ENCODE assay signal across 9 cellular contexts in the genomic region with DNA sequence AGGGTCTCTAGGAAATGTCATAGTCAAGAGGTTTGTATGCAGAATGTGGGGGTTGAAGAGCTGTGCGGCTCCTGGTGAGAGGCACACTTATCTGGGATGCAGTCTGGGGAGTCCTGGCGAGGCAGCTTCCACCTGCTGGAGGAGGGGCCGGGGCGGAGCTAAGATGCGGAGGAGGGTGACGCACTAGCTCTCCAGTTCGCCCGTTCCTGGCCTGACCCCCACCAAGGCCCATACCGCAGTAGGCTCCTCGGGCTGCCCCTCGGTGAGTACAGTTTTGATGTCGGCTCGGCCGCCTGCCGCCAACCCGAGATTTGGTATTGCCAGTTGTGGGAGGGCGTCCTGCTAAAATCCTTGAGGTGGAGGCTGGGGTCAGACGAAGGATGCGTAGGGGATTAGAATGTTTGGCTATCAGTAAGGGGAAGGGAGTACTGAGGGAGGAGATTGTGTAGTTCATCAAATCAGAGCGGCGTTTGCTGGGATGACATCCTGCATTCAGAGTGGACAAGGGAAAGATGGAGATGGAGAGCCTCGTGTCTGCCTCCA. TPM values are rescaled to one million over a fixed set of nuclear protein-coding genes. Genes with fewer than 3 reads are reported as not detected.
DNase-seq lines count a peak whose midpoint lies in the region; ATAC-seq, FAIRE-seq and TF ChIP-seq lines count a peak whose summit lies in the region.
"Had no signal": no experiment of that assay in that cellular context is flagged by ENCODE, and none has a peak within 500 bp of the region (broad histone marks: within the 10 kb centered on the region; RNA-seq: fewer than 3 reads in every experiment).

A gene with protein sequence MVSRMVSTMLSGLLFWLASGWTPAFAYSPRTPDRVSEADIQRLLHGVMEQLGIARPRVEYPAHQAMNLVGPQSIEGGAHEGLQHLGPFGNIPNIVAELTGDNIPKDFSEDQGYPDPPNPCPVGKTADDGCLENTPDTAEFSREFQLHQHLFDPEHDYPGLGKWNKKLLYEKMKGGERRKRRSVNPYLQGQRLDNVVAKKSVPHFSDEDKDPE (plus strand): TSS at position 194 of the 543 bp plus-strand sequence. CDS start 1,883 bp downstream, outside the sequence.

- DNase-seq in natural killer cell (no peak), GM12878 (ENCODE audit: low read depth, low spot score) (no peak), keratinocyte (ENCODE audit: low read depth, low spot score) (no peak), aorta (no peak), T1000 (lab: John Stamatoyannopoulos, UW) (no peak)
- no peak for DNase-seq in natural killer cell treated with Interleukin-12 subunit alpha and Interleukin-12 subunit beta and Interleukin-15 and Interleukin-18, amount 100 ng/mL, for 72 hours (ENCODE audit: low spot score)
- no peak for DNase-seq in CD4-positive, alpha-beta memory T cell

- in situ Hi-C loops in GM12878 (cut with MboI) = no loop called here

- TF ChIP-seq EP300 in GM12878 (IDR thresholded peaks at IDR 0.05; ENCODE audit: borderline replicate concordance in 1 of 2, control insufficient read depth in 1 of 2, low read depth in 2 of 2, low read length in 2 of 2) = no peak

- CTCF ChIA-PET in GM12878 (lab: Yijun Ruan, JAX) = interaction anchor here (0.7 to 1.4 kb wide), 3 partner anchors 9 to 356 kb away, joined by 3 to 4 read pairs (median 4); no protein-coding TSS in a partner anchor
- CTCF ChIA-PET in CD4-positive, alpha-beta memory T cell (lab: Charles Lee; ENCODE audit: partially characterized antibody) = interaction anchor here (0.5 to 1.5 kb wide), 3 partner anchors 11 to 20 kb away, joined by 3 to 6 read pairs (median 3); no protein-coding TSS in a partner anchor

- H2AFZ ChIP-seq in GM12878 (ENCODE audit: control insufficient read depth, low read depth, low read length) = no peak within 1 kb of the TSS
- peak within 1 kb of the TSS; percentile 39 for H2AFZ ChIP-seq in keratinocyte (ENCODE audit: control insufficient read depth, low read length)

- no peak for FAIRE-seq in GM12878 (lab: Jason Lieb, UNC)
- no peak for FAIRE-seq in keratinocyte (lab: Jason Lieb, UNC)
- FAIRE-seq: G401.6 had no signal

- SMC1A ChIA-PET in GM12878 (lab: Charles Lee; ENCODE audit: uncharacterized antibody, unreplicated experiment) = interaction anchor here (0.6 kb wide), 1 partner anchor 1975 kb away, joined by 3 read pairs; no protein-coding TSS in a partner anchor

- H3K9me3 ChIP-seq in GM12878 (replicated peaks; ENCODE audit: control insufficient read depth, insufficient read depth, low read length) (no peaks in the 10 kb centered on the region), keratinocyte (ENCODE audit: control insufficient read depth, low read depth, low read length) (no peaks in the 10 kb centered on the region), aorta (ENCODE audit: control insufficient read depth, low read length) (no peaks in the 10 kb centered on the region)
- no peaks in the 10 kb centered on the region for H3K9me3 ChIP-seq in CD4-positive, alpha-beta memory T cell (ENCODE audit: control insufficient read depth in 1 of 2, low read length in 2 of 2)

- peak within 1 kb of the TSS; percentile 25 for H3K4me3 Mint-ChIP-seq in natural killer cell
- no peak within 1 kb of the TSS for H3K4me3 Mint-ChIP-seq in natural killer cell treated with Interleukin-12 subunit alpha and Interleukin-12 subunit beta and Interleukin-15 and Interleukin-18, amount 100 ng/mL, for 72 hours
- H3K4me3 Mint-ChIP-seq in CD4-positive, alpha-beta memory T cell = peak within 1 kb of the TSS in 1 of 8 donors; percentile 5

- no peaks in the 10 kb centered on the region for H3K9me1 ChIP-seq in keratinocyte (ENCODE audit: control insufficient read depth, extremely low read depth, insufficient read depth, low read length)

- H3K27ac ChIP-seq in GM12878 (ENCODE audit: control insufficient read depth, insufficient read depth) = no peak within 1 kb of the TSS
- H3K27ac ChIP-seq in keratinocyte (ENCODE audit: control insufficient read depth, insufficient read depth, low read length) = no peak within 1 kb of the TSS
- no peak within 1 kb of the TSS for H3K27ac ChIP-seq in aorta (ENCODE audit: low read depth in 1 of 2, low read length in 2 of 2)
- H3K27ac ChIP-seq in CD4-positive, alpha-beta memory T cell (ENCODE audit: low read depth, low read length) = no peak within 1 kb of the TSS

- dilution Hi-C loops in keratinocyte (cut with MboI; ENCODE audit: extremely low pct_ligation_motif_present, low sequenced_read_pairs) = no loop called here

- H3K4me1 ChIP-seq in GM12878 (ENCODE audit: control insufficient read depth, insufficient read depth, low read length) (peaks cover 10% of the 10 kb centered on the region), keratinocyte (ENCODE audit: control insufficient read depth, extremely low read depth, insufficient read depth, low read length) (peaks cover 21% of the 10 kb centered on the region), aorta (ENCODE audit: control insufficient read depth in 1 of 2, insufficient read depth in 2 of 2, low read length in 2 of 2) (no peaks in the 10 kb centered on the region)
- H3K4me1 ChIP-seq in CD4-positive, alpha-beta memory T cell (ENCODE audit: insufficient read depth, low read length) = no peaks in the 10 kb centered on the region

- H4K20me1 ChIP-seq in GM12878 (ENCODE audit: control insufficient read depth, insufficient read depth) = no peaks in the 10 kb centered on the region
- no peaks in the 10 kb centered on the region for H4K20me1 ChIP-seq in keratinocyte (ENCODE audit: control insufficient read depth, extremely low read depth, insufficient read depth, low read length)

- H3K27ac Mint-ChIP-seq in natural killer cell = no peak within 1 kb of the TSS
- H3K27ac Mint-ChIP-seq in natural killer cell treated with Interleukin-12 subunit alpha and Interleukin-12 subunit beta and Interleukin-15 and Interleukin-18, amount 100 ng/mL, for 72 hours = no peak within 1 kb of the TSS
- peak within 1 kb of the TSS in 2 of 7 donors; percentile 10 to 47 for H3K27ac Mint-ChIP-seq in CD4-positive, alpha-beta memory T cell

- no peaks in the 10 kb centered on the region for H3K9me3 Mint-ChIP-seq in natural killer cell
- no peaks in the 10 kb centered on the region for H3K9me3 Mint-ChIP-seq in natural killer cell treated with Interleukin-12 subunit alpha and Interleukin-12 subunit beta and Interleukin-15 and Interleukin-18, amount 100 ng/mL, for 72 hours
- no peaks in the 10 kb centered on the region for H3K9me3 Mint-ChIP-seq in CD4-positive, alpha-beta memory T cell

- RAD21 ChIA-PET in GM12878 (lab: Charles Lee; ENCODE audit: unreplicated experiment) = no interaction called here

- no peak for TF ChIP-seq RAD21 in GM12878 (IDR thresholded peaks at IDR 0.05; ENCODE audit: insufficient read depth, low read depth, low read length)

- H3K4me3 ChIP-seq in GM12878 (no peak within 1 kb of the TSS), keratinocyte (ENCODE audit: control insufficient read depth in 2 of 3, extremely low read depth in 1 of 3, insufficient read depth in 2 of 3, low read depth in 1 of 3, low read length in 3 of 3) (no peak within 1 kb of the TSS), aorta (ENCODE audit: low read length in 2 of 2) (no peak within 1 kb of the TSS)
- H3K4me3 ChIP-seq in CD4-positive, alpha-beta memory T cell (ENCODE audit: low read length in 2 of 2) = no peak within 1 kb of the TSS

- no peak within 1 kb of the TSS for H3K4me2 ChIP-seq in GM12878 (ENCODE audit: control insufficient read depth, insufficient read depth)
- peak within 1 kb of the TSS; percentile 8 for H3K4me2 ChIP-seq in keratinocyte (ENCODE audit: control insufficient read depth, extremely low read depth, insufficient read depth, low read depth, low read length)

- ATAC-seq in natural killer cell (no peak), GM12878 (no peak), aorta (ENCODE audit: low FRiP score) (peak; percentile 54), HG03280 (IDR thresholded peaks at IDR 0.05; ENCODE audit: unreplicated experiment) (no peak)
- no peak for ATAC-seq in natural killer cell treated with Interleukin-12 subunit alpha and Interleukin-12 subunit beta and Interleukin-15 and Interleukin-18, amount 100 ng/mL, for 72 hours

- TF ChIP-seq POLR2A in GM12878 (IDR thresholded peaks at IDR 0.05; ENCODE audit: low read depth, low read length) = peak; percentile 68

- POLR2A ChIA-PET in GM12878 (lab: Charles Lee) = no interaction called here
- POLR2A ChIA-PET in CD4-positive, alpha-beta memory T cell (lab: Charles Lee; ENCODE audit: partially characterized antibody) = no interaction called here

- H3K27me3 ChIP-seq in GM12878 (replicated peaks in 1 of 2; ENCODE audit: control insufficient read depth in 2 of 2, insufficient read depth in 2 of 2, low read length in 1 of 2) = no peaks in the 10 kb centered on the region
- no peaks in the 10 kb centered on the region for H3K27me3 ChIP-seq in keratinocyte (ENCODE audit: control insufficient read depth, extremely low read depth, insufficient read depth, low read length)
- H3K27me3 ChIP-seq in aorta (ENCODE audit: control insufficient read depth in 1 of 2, insufficient read depth in 2 of 2, low read length in 1 of 2) = no peaks in the 10 kb centered on the region
- H3K27me3 ChIP-seq in CD4-positive, alpha-beta memory T cell (ENCODE audit: insufficient read depth, low read length) = no peaks in the 10 kb centered on the region

- no peak for TF ChIP-seq CTCF in natural killer cell (IDR thresholded peaks at IDR 0.05)
- TF ChIP-seq CTCF in GM12878 (IDR thresholded peaks at IDR 0.05 in 2 of 3, conservative IDR thresholded peaks at IDR 0.05 in 1 of 3; ENCODE audit: control insufficient read depth in 2 of 3, extremely low read depth in 1 of 3, insufficient read depth in 1 of 3, low read depth in 3 of 3, low read length in 3 of 3) = no peak
- no peak for TF ChIP-seq CTCF in keratinocyte (optimal IDR thresholded peaks at IDR 0.05 in 1 of 3, IDR thresholded peaks at IDR 0.05 in 1 of 3, conservative IDR thresholded peaks at IDR 0.05 in 1 of 3; ENCODE audit: extremely low read depth in 1 of 3, insufficient read depth in 2 of 3, low read length in 3 of 3)

- no TSS peak for BruUV-seq in GM12878 (replicated peaks; lab: Mats Ljungman, UMichigan)

- intact Hi-C loops in natural killer cell (cut with micrococcal nuclease) = no loop called here
- intact Hi-C loops in GM12878 (cut with micrococcal nuclease; ENCODE audit: unreplicated experiment) = no loop called here
- intact Hi-C loops in aorta (cut with DNase I) = no loop called here
- intact Hi-C loops in CD4-positive, alpha-beta memory T cell (cut with micrococcal nuclease) = no loop called here

- WGBS in GM12878 (ENCODE audit: insufficient coverage, insufficient replicate concordance, low lambda C conversion rate, missing lambda C conversion rate) = 88% methylated on average over 22 of the region's 22 CpGs
- 6 to 10% methylated on average over 22 of the region's 22 CpGs for WGBS in aorta, 2 donors

- H3K27me3 Mint-ChIP-seq in natural killer cell (ENCODE audit: low read depth in 2 of 2) = peaks cover 0 to 7% of the 10 kb centered on the region in 2 donors
- peaks cover 6% of the 10 kb centered on the region in 2 donors for H3K27me3 Mint-ChIP-seq in natural killer cell treated with Interleukin-12 subunit alpha and Interleukin-12 subunit beta and Interleukin-15 and Interleukin-18, amount 100 ng/mL, for 72 hours
- H3K27me3 Mint-ChIP-seq in CD4-positive, alpha-beta memory T cell = no peaks in the 10 kb centered on the region

- no peak within 1 kb of the TSS for H3K9ac ChIP-seq in GM12878 (ENCODE audit: control insufficient read depth, insufficient read depth, low read length)
- H3K9ac ChIP-seq in keratinocyte (ENCODE audit: control insufficient read depth, extremely low read depth, insufficient read depth, low read length) = no peak within 1 kb of the TSS

- peaks cover 5% of the 10 kb centered on the region for H3K36me3 Mint-ChIP-seq in natural killer cell
- peaks cover 13% of the 10 kb centered on the region for H3K36me3 Mint-ChIP-seq in natural killer cell treated with Interleukin-12 subunit alpha and Interleukin-12 subunit beta and Interleukin-15 and Interleukin-18, amount 100 ng/mL, for 72 hours
- H3K36me3 Mint-ChIP-seq in CD4-positive, alpha-beta memory T cell = peaks cover 4 to 8% of the 10 kb centered on the region in 2 donors

- H3K79me2 ChIP-seq in GM12878 (ENCODE audit: control insufficient read depth, insufficient read depth, low read length) = no peaks in the 10 kb centered on the region
- H3K79me2 ChIP-seq in keratinocyte (ENCODE audit: control insufficient read depth, insufficient read depth, low read length) = no peaks in the 10 kb centered on the region

- H3K4me1 Mint-ChIP-seq in natural killer cell = peaks cover 9 to 10% of the 10 kb centered on the region in 2 donors
- H3K4me1 Mint-ChIP-seq in natural killer cell treated with Interleukin-12 subunit alpha and Interleukin-12 subunit beta and Interleukin-15 and Interleukin-18, amount 100 ng/mL, for 72 hours (ENCODE audit: low read depth in 2 of 2) = peaks cover 0 to 7% of the 10 kb centered on the region in 2 donors
- no peaks in the 10 kb centered on the region for H3K4me1 Mint-ChIP-seq in CD4-positive, alpha-beta memory T cell

- H3K36me3 ChIP-seq in GM12878 (ENCODE audit: control insufficient read depth in 2 of 2, insufficient read depth in 2 of 2, low read length in 1 of 2) (peaks cover 0 to 13% of the 10 kb centered on the region in 2 experiments; a peak in 3 of 4 replicates), keratinocyte (ENCODE audit: control insufficient read depth in 2 of 2, extremely low read depth in 1 of 2, insufficient read depth in 2 of 2, low read length in 2 of 2) (peaks cover 0 to 7% of the 10 kb centered on the region in 2 experiments), aorta (ENCODE audit: control insufficient read depth in 1 of 2, insufficient read depth in 2 of 2, low read length in 1 of 2) (no peaks in the 10 kb centered on the region)
- peaks cover 4% of the 10 kb centered on the region for H3K36me3 ChIP-seq in CD4-positive, alpha-beta memory T cell (ENCODE audit: insufficient read depth, low read length)

RNA-seq across cellular contexts. Expression of the gene that starts here (rescaled TPM):
- total RNA-seq in natural killer cell (not detected), GM12878 (2014; rRNA removed) (0.62 and 0.65 TPM in 2 replicates), GM12878 (2014; rRNA removed; fragmentation: Illumina TruSeq; extraction: Trizol) (0.49 and 0.97 TPM in 2 replicates), GM12878 (2021) (0.53 and 0.62 TPM in 2 replicates), aorta (1 to 10 TPM; 2.6 to 3.9 TPM)
- 1 to 10 TPM in 1 of 2 donors, under 1 TPM in 1; 0.74 to 3.8 TPM for total RNA-seq in natural killer cell treated with Interleukin-12 subunit alpha and Interleukin-12 subunit beta and Interleukin-15 and Interleukin-18, amount 100 ng/mL, for 72 hours
- total RNA-seq in GM12878 (2013; cell fraction: nucleolus; rRNA removed) = 1.1 and 2.6 TPM in 2 replicates
- not detected for polyA plus RNA-seq in GM12878 (2011; ENCODE audit: low read depth)
- polyA plus RNA-seq in GM12878 (2011; rRNA removed) (0.26 and 0.46 TPM in 2 replicates), GM12878 (2014; fragmentation: Illumina TruSeq; extraction: Trizol) (0.13 and 0.41 TPM in 2 replicates), GM12878 (2014; fragmentation: Nextera tagmentation; extraction: Ambion mirVana) (under 1 TPM; 0.34 to 0.35 TPM), GM12878 (2014; rRNA removed) (0.37 and 0.47 TPM in 2 replicates), GM12878 (2016; fragmentation: Nextera tagmentation; extraction: Ambion mirVana) (under 1 TPM; 0.50 to 0.62 TPM), keratinocyte (14.5 to 29.2 TPM (median 15.8 TPM) in 3 replicates), aorta (1 to 10 TPM; 2.1 to 5.6 TPM)
- 0.20 and 0.57 TPM in 2 replicates for polyA plus RNA-seq in GM12878 (2011; cell fraction: cytosol; rRNA removed)
- 0.66 and 0.70 TPM in 2 replicates for polyA plus RNA-seq in GM12878 (2011; cell fraction: nucleus; rRNA removed)
- 0.55 and 0.64 TPM in 2 replicates for polyA plus RNA-seq in GM12878 (2012)
- 0.62 and 0.66 TPM in 2 replicates for polyA minus RNA-seq in GM12878 (2011; rRNA and poly(A)+ RNA removed)
- polyA minus RNA-seq in GM12878 (2011; cell fraction: cytosol; rRNA and poly(A)+ RNA removed) = not detected in 2 replicates
- polyA minus RNA-seq in GM12878 (2011; cell fraction: nucleus; rRNA and poly(A)+ RNA removed) = 0.57 and 0.73 TPM in 2 replicates
- 9.2 TPM for polyA plus RNA-seq in keratinocyte (2011; ENCODE audit: low read depth)
- 14.1 and 21.0 TPM in 2 replicates for polyA plus RNA-seq in keratinocyte (2011; cell fraction: cytosol; rRNA removed)
- polyA plus RNA-seq in keratinocyte (2011; cell fraction: nucleus; rRNA removed) = 8.6 and 9.8 TPM in 2 replicates
- polyA plus RNA-seq in keratinocyte (2012; ENCODE audit: low replicate concordance) = 16.2 and 34.7 TPM in 2 replicates
- polyA minus RNA-seq in keratinocyte = 3.4 to 4.5 TPM (median 4.2 TPM) in 3 replicates
- polyA minus RNA-seq in keratinocyte (2011; cell fraction: cytosol; rRNA and poly(A)+ RNA removed) = 6.5 TPM
- polyA minus RNA-seq in keratinocyte (2011; cell fraction: nucleus; rRNA and poly(A)+ RNA removed) = 1.4 and 4.9 TPM in 2 replicates
- total RNA-seq in CD4-positive, alpha-beta memory T cell = under 1 TPM in 1 of 2 experiments, not detected in 1; 0.35 TPM
- under 1 TPM; 0.23 to 0.76 TPM for polyA plus RNA-seq in CD4-positive, alpha-beta memory T cell
